ENCODE assay signal across 13 cellular contexts in genomic region chr14:68145539-68145938, GRCh38.
A peak's percentile ranks its signal among the peaks of the same experiment; 100 is the strongest.
DNase-seq lines count a peak whose midpoint lies in the region; FAIRE-seq and TF ChIP-seq lines count a peak whose summit lies in the region.
"Had no signal": no experiment of that assay in that cellular context is flagged by ENCODE, and none has a peak within 500 bp of the region (broad histone marks: within the 10 kb centered on the region; RNA-seq: fewer than 3 reads in every experiment).

No MANE protein-coding gene starts in this region.

- no peak overlapping the region for H3K4me3 Mint-ChIP-seq in activated T-cell treated with anti-CD3 and anti-CD28 coated beads, Interleukin-2, amount 50 U/mL, for 24 hours
- H3K4me3 Mint-ChIP-seq: activated naive CD8-positive, alpha-beta T cell treated with anti-CD3 and anti-CD28 coated beads, Interleukin-2, amount 50 U/mL, for 24 hours; activated T-cell treated with anti-CD3 and anti-CD28 coated beads, Interleukin-2, amount 50 U/mL, for 4 hours; dendritic cell treated with granulocyte-macrophage colony-stimulating factor and Interleukin-4, amounts not matched to agents 40 ng/mL and 50 ng/mL, for 4 days had no signal

- H3K4me1 ChIP-seq in BLaER1 treated with 17β-estradiol and CSF1 and Interleukin-3, amounts not matched to agents 10 nM and 100 nM = peaks cover 22 to 57% (median 40%) of the 10 kb centered on the region in 10 experiments
- H3K4me1 ChIP-seq in SJSA1 (replicated peaks) (peaks cover 64% of the 10 kb centered on the region), rectal smooth muscle tissue (ENCODE audit: control insufficient read depth, insufficient read depth, low read length) (peaks cover 45% of the 10 kb centered on the region)

- peak overlapping the region in 10 of 11 experiments; percentile 21 to 75 (median 59); a peak in 16 of 22 replicates for H3K4me2 ChIP-seq in BLaER1 treated with 17β-estradiol and CSF1 and Interleukin-3, amounts not matched to agents 10 nM and 100 nM

- no peak for TF ChIP-seq POLR2A in erythroblast (IDR thresholded peaks at IDR 0.05; ENCODE audit: low read length)

- peaks cover 5% of the 10 kb centered on the region for H3K36me3 Mint-ChIP-seq in activated T-cell treated with anti-CD3 and anti-CD28 coated beads, Interleukin-2, amount 50 U/mL, for 24 hours (ENCODE audit: low read depth)

- H3K27ac Mint-ChIP-seq in activated T-cell treated with anti-CD3 and anti-CD28 coated beads, Interleukin-2, amount 50 U/mL, for 24 hours = no peak overlapping the region
- H3K27ac Mint-ChIP-seq: activated naive CD8-positive, alpha-beta T cell treated with anti-CD3 and anti-CD28 coated beads, Interleukin-2, amount 50 U/mL, for 24 hours; dendritic cell treated with granulocyte-macrophage colony-stimulating factor and Interleukin-4, amounts not matched to agents 40 ng/mL and 50 ng/mL, for 4 days had no signal

- H3K9ac ChIP-seq in BLaER1 treated with 17β-estradiol and CSF1 and Interleukin-3, amounts not matched to agents 10 nM and 100 nM = no peak overlapping the region
- H3K9ac ChIP-seq in rectal smooth muscle tissue (ENCODE audit: low read length) = no peak overlapping the region

- peak overlapping the region in 7 of 11 experiments; percentile 31 to 94 (median 91); a peak in 13 of 22 replicates for H3K27ac ChIP-seq in BLaER1 treated with 17β-estradiol and CSF1 and Interleukin-3, amounts not matched to agents 10 nM and 100 nM
- H3K27ac ChIP-seq in SJSA1 = peak overlapping the region; percentile 94
- peak overlapping the region; percentile 86 for H3K27ac ChIP-seq in rectal smooth muscle tissue (ENCODE audit: low read depth, low read length)

- no peaks in the 10 kb centered on the region for H3K27me3 Mint-ChIP-seq in activated T-cell treated with anti-CD3 and anti-CD28 coated beads, Interleukin-2, amount 50 U/mL, for 24 hours
- H3K27me3 Mint-ChIP-seq: activated naive CD8-positive, alpha-beta T cell treated with anti-CD3 and anti-CD28 coated beads, Interleukin-2, amount 50 U/mL, for 24 hours; dendritic cell treated with granulocyte-macrophage colony-stimulating factor and Interleukin-4, amounts not matched to agents 40 ng/mL and 50 ng/mL, for 4 days had no signal

- H3K4me1 Mint-ChIP-seq in activated T-cell treated with anti-CD3 and anti-CD28 coated beads, Interleukin-2, amount 50 U/mL, for 24 hours (ENCODE audit: low read depth) = peaks cover 25% of the 10 kb centered on the region

- H3K36me3 ChIP-seq in BLaER1 treated with 17β-estradiol and CSF1 and Interleukin-3, amounts not matched to agents 10 nM and 100 nM = peaks cover 0 to 5% (median 0%) of the 10 kb centered on the region in 11 experiments; a peak in 3 of 22 replicates
- 0 out of 2 replicates have a peak, but pooled peaks cover 2% of the 10 kb centered on the region for H3K36me3 ChIP-seq in SJSA1
- H3K36me3 ChIP-seq in rectal smooth muscle tissue (ENCODE audit: control insufficient read depth, insufficient read depth, low read length) = no peaks in the 10 kb centered on the region
- H3K36me3 ChIP-seq: thoracic aorta had no signal

- peak; percentile 44 for FAIRE-seq in frontal cortex (lab: Jason Lieb, UNC)

- H3K4me3 ChIP-seq in BLaER1 treated with 17β-estradiol and CSF1 and Interleukin-3, amounts not matched to agents 10 nM and 100 nM = no peak overlapping the region
- H3K4me3 ChIP-seq in SJSA1 = no peak overlapping the region
- H3K4me3 ChIP-seq in rectal smooth muscle tissue (ENCODE audit: low read length) = no peak overlapping the region
- H3K4me3 ChIP-seq: thoracic aorta had no signal

- DNase-seq in SJSA1 (ENCODE audit: low read depth in 1 of 2, low spot score in 2 of 2) (no peak), frontal cortex (ENCODE audit: low spot score in 2 of 2) (no peak), erythroblast (lab: John Stamatoyannopoulos, UW) (no peak), NCI-H345 treated with DMSO at 0.1 percent for 48 hours (lab: John Stamatoyannopoulos, UW; ENCODE audit: unreplicated experiment) (no peak), NCI-H1436 (lab: John Stamatoyannopoulos, UW) (no peak)
- DNase-seq in activated T-cell treated with anti-CD3 and anti-CD28 coated beads, Interleukin-2, amount 50 U/mL, for 24 hours = no peak
- DNase-seq: activated naive CD8-positive, alpha-beta T cell treated with anti-CD3 and anti-CD28 coated beads, Interleukin-2, amount 50 U/mL, for 24 hours; activated T-cell treated with anti-CD3 and anti-CD28 coated beads, Interleukin-2, amount 50 U/mL, for 4 hours; NCI-H446 had no signal

- no peaks in the 10 kb centered on the region for H3K27me3 ChIP-seq in BLaER1 treated with 17β-estradiol and CSF1 and Interleukin-3, amounts not matched to agents 10 nM and 100 nM
- no peaks in the 10 kb centered on the region for H3K27me3 ChIP-seq in SJSA1 (replicated peaks)
- H3K27me3 ChIP-seq in rectal smooth muscle tissue (ENCODE audit: control insufficient read depth, insufficient read depth, low read length) = no peaks in the 10 kb centered on the region

- peaks cover 18 to 37% (median 24%) of the 10 kb centered on the region in 11 experiments for H3K9me3 ChIP-seq in BLaER1 treated with 17β-estradiol and CSF1 and Interleukin-3, amounts not matched to agents 10 nM and 100 nM (replicated peaks in 1 of 11)
- H3K9me3 ChIP-seq in SJSA1 (replicated peaks) = no peaks in the 10 kb centered on the region
- H3K9me3 ChIP-seq: thoracic aorta had no signal

- no peaks in the 10 kb centered on the region for H4K20me1 ChIP-seq in BLaER1 treated with 17β-estradiol and CSF1 and Interleukin-3, amounts not matched to agents 10 nM and 100 nM

- H3K9me3 Mint-ChIP-seq in activated T-cell treated with anti-CD3 and anti-CD28 coated beads, Interleukin-2, amount 50 U/mL, for 24 hours = peaks cover 25% of the 10 kb centered on the region
